In genomic region chr1:78331799-78332198, GRCh38 we compare ENCODE assay signal across 20 cellular contexts.
DNase-seq lines count a peak whose midpoint lies in the region; ATAC-seq and TF ChIP-seq lines count a peak whose summit lies in the region.
"Had no signal": no experiment of that assay in that cellular context is flagged by ENCODE, and none has a peak within 500 bp of the region (broad histone marks: within the 10 kb centered on the region; RNA-seq: fewer than 3 reads in every experiment).

No MANE protein-coding gene starts in this region.

- H3K79me2 ChIP-seq in SK-N-SH (ENCODE audit: insufficient read depth) (no peaks in the 10 kb centered on the region), GM23338 (replicated peaks; ENCODE audit: insufficient read depth) (no peaks in the 10 kb centered on the region), PC-3 (ENCODE audit: low read length) (no peaks in the 10 kb centered on the region)

- no peak for TF ChIP-seq RAD21 in SK-N-SH (IDR thresholded peaks at IDR 0.05; ENCODE audit: low read length)

- DNase-seq in SK-N-SH (no peak), GM23338 (ENCODE audit: low spot score) (no peak), PC-3 (no peak), stomach (no peak), HFFc6 (no peak)
- DNase-seq: AML-193; CD4-positive, alpha-beta T cell; CD8-positive, alpha-beta memory T cell; COR-L47; DMS 273 treated with DMSO at 0.1 percent for 48 hours; DMS153; DMS79 treated with DMSO at 0.1 percent for 48 hours; GF-D8 had no signal

- H3K9me2 ChIP-seq in SK-N-SH (no peaks in the 10 kb centered on the region), GM23338 (ENCODE audit: insufficient read depth) (no peaks in the 10 kb centered on the region), PC-3 (replicated peaks; ENCODE audit: low read length) (no peaks in the 10 kb centered on the region)

- H3K9me3 ChIP-seq in SK-N-SH (no peaks in the 10 kb centered on the region), PC-3 (ENCODE audit: low read length) (no peaks in the 10 kb centered on the region), stomach (peaks cover 0 to 5% (median 0%) of the 10 kb centered on the region in 4 donors)
- H3K9me3 ChIP-seq: A549; BLaER1 treated with 17β-estradiol and CSF1 and Interleukin-3, amounts not matched to agents 10 nM and 100 nM had no signal

- no peaks in the 10 kb centered on the region for H3K36me3 ChIP-seq in SK-N-SH (replicated peaks in 1 of 2; ENCODE audit: control insufficient read depth in 1 of 2, insufficient read depth in 2 of 2, low read length in 1 of 2)
- H3K36me3 ChIP-seq in GM23338 (ENCODE audit: insufficient read depth): no peaks in the 10 kb centered on the region
- no peaks in the 10 kb centered on the region for H3K36me3 ChIP-seq in PC-3 (ENCODE audit: low read depth, low read length)
- H3K36me3 ChIP-seq in stomach: no peaks in the 10 kb centered on the region
- H3K36me3 ChIP-seq: BLaER1 treated with 17β-estradiol and CSF1 and Interleukin-3, amounts not matched to agents 10 nM and 100 nM had no signal

- TF ChIP-seq EP300 in SK-N-SH (IDR thresholded peaks at IDR 0.05; ENCODE audit: borderline replicate concordance in 1 of 2, low read depth in 1 of 2, low read length in 1 of 2): no peak
- TF ChIP-seq EP300 in stomach (IDR thresholded peaks at IDR 0.05): no peak

- no peak for TF ChIP-seq POLR2A in stomach (IDR thresholded peaks at IDR 0.05)

- H3K4me3 ChIP-seq in SK-N-SH (ENCODE audit: low read depth in 2 of 2, low read length in 1 of 2) (no peak overlapping the region), GM23338 (no peak overlapping the region), PC-3 (ENCODE audit: low read length) (no peak overlapping the region), stomach (no peak overlapping the region)
- H3K4me3 ChIP-seq: A549; BLaER1 treated with 17β-estradiol and CSF1 and Interleukin-3, amounts not matched to agents 10 nM and 100 nM had no signal

- H3K4me1 Mint-ChIP-seq in GM23338: no peaks in the 10 kb centered on the region
- H3K4me1 Mint-ChIP-seq in HFFc6 (ENCODE audit: low read depth): peaks cover 18% of the 10 kb centered on the region
- H3K4me1 Mint-ChIP-seq: B cell; CD8-positive, alpha-beta memory T cell had no signal

- POLR2A ChIA-PET in SK-N-SH (lab: Yijun Ruan, JAX) (no interaction called here), PC-3 (lab: Charles Lee; ENCODE audit: unreplicated experiment) (no interaction called here)

- no peaks in the 10 kb centered on the region for H3K4me1 ChIP-seq in SK-N-SH (ENCODE audit: control insufficient read depth in 1 of 2, insufficient read depth in 2 of 2, low read depth in 1 of 2, low read length in 1 of 2)
- no peaks in the 10 kb centered on the region for H3K4me1 ChIP-seq in GM23338 (ENCODE audit: insufficient read depth)
- no peaks in the 10 kb centered on the region for H3K4me1 ChIP-seq in PC-3 (ENCODE audit: insufficient read depth, low read length)
- H3K4me1 ChIP-seq in stomach: peaks cover 0 to 8% (median 0%) of the 10 kb centered on the region in 4 donors
- H3K4me1 ChIP-seq: A549; BLaER1 treated with 17β-estradiol and CSF1 and Interleukin-3, amounts not matched to agents 10 nM and 100 nM had no signal

- no peaks in the 10 kb centered on the region for H3F3A ChIP-seq in SK-N-SH (replicated peaks; ENCODE audit: insufficient read depth)
- H3F3A ChIP-seq in GM23338 (replicated peaks; ENCODE audit: low read depth): no peaks in the 10 kb centered on the region
- no peaks in the 10 kb centered on the region for H3F3A ChIP-seq in PC-3 (ENCODE audit: low read length, unreplicated experiment)

- peak overlapping the region; percentile 36; the same call in 1 of the 2 replicates for H2AFZ ChIP-seq in SK-N-SH (ENCODE audit: low read depth)
- H2AFZ ChIP-seq in GM23338: 0 out of 2 replicates have a peak overlapping the region, but pooled peaks have one; percentile 9
- 0 out of 2 replicates have a peak overlapping the region, but pooled peaks have one; percentile 5 for H2AFZ ChIP-seq in PC-3 (ENCODE audit: low read length)

- no peak overlapping the region for H3K4me2 ChIP-seq in SK-N-SH
- H3K4me2 ChIP-seq in GM23338: no peak overlapping the region
- no peak overlapping the region for H3K4me2 ChIP-seq in PC-3 (ENCODE audit: low read length)
- H3K4me2 ChIP-seq: A549; BLaER1 treated with 17β-estradiol and CSF1 and Interleukin-3, amounts not matched to agents 10 nM and 100 nM had no signal

- CTCF ChIA-PET in SK-N-SH (lab: Yijun Ruan, JAX) (interaction anchor here (1.6 to 2.2 kb wide), 3 partner anchors 10 to 186 kb away, joined by 4 to 11 read pairs (median 5); no protein-coding TSS in a partner anchor), PC-3 (lab: Charles Lee) (no interaction called here)

- H3K27ac ChIP-seq in SK-N-SH (ENCODE audit: low read depth in 2 of 2, low read length in 1 of 2): no peak overlapping the region
- H3K27ac ChIP-seq in GM23338 (ENCODE audit: low read depth): no peak overlapping the region
- H3K27ac ChIP-seq in PC-3 (ENCODE audit: low read length): no peak overlapping the region
- no peak overlapping the region for H3K27ac ChIP-seq in stomach
- H3K27ac ChIP-seq: 22Rv1; A549; BLaER1 treated with 17β-estradiol and CSF1 and Interleukin-3, amounts not matched to agents 10 nM and 100 nM; C4-2B had no signal

- 77% methylated on average over 1 of the region's 1 CpG for WGBS in SK-N-SH (ENCODE audit: low lambda C conversion rate)
- WGBS in stomach, 5 donors: 57 to 86% (median 74%) methylated on average over 1 of the region's 1 CpG

- H3K9me3 Mint-ChIP-seq in GM23338: no peaks in the 10 kb centered on the region
- H3K9me3 Mint-ChIP-seq in HFFc6: no peaks in the 10 kb centered on the region
- H3K9me3 Mint-ChIP-seq: CD4-positive, alpha-beta T cell had no signal

- intact Hi-C loops in PC-3 (cut with micrococcal nuclease): no loop called here
- intact Hi-C loops in stomach (cut with DNase I; ENCODE audit: low total_unique reads): no loop called here

- no peak for TF ChIP-seq CTCF in SK-N-SH (IDR thresholded peaks at IDR 0.05)
- no peak for TF ChIP-seq CTCF in GM23338 (conservative IDR thresholded peaks at IDR 0.05; ENCODE audit: low read depth in 2 of 2)
- no peak for TF ChIP-seq CTCF in PC-3 (conservative IDR thresholded peaks at IDR 0.05; ENCODE audit: low read depth, low read length)
- no peak for TF ChIP-seq CTCF in stomach (IDR thresholded peaks at IDR 0.05)
- TF ChIP-seq CTCF in HFFc6 (IDR thresholded peaks at IDR 0.05): no peak

- H3K27me3 ChIP-seq in SK-N-SH (ENCODE audit: insufficient read depth) (no peaks in the 10 kb centered on the region), GM23338 (ENCODE audit: insufficient read depth) (no peaks in the 10 kb centered on the region), PC-3 (ENCODE audit: low read length) (no peaks in the 10 kb centered on the region), stomach (no peaks in the 10 kb centered on the region)
- H3K27me3 ChIP-seq: BLaER1 treated with 17β-estradiol and CSF1 and Interleukin-3, amounts not matched to agents 10 nM and 100 nM had no signal

- H3K9ac ChIP-seq in SK-N-SH: no peak overlapping the region
- H3K9ac ChIP-seq in PC-3 (ENCODE audit: low read length): no peak overlapping the region
- H3K9ac ChIP-seq: BLaER1 treated with 17β-estradiol and CSF1 and Interleukin-3, amounts not matched to agents 10 nM and 100 nM had no signal

- H3K27me3 Mint-ChIP-seq in GM23338 (ENCODE audit: insufficient read depth, low read depth, poor library complexity) (no peaks in the 10 kb centered on the region), HFFc6 (ENCODE audit: insufficient read depth) (no peaks in the 10 kb centered on the region)

- H4K20me1 ChIP-seq in SK-N-SH (ENCODE audit: insufficient read depth) (no peaks in the 10 kb centered on the region), GM23338 (replicated peaks; ENCODE audit: insufficient read depth) (no peaks in the 10 kb centered on the region), PC-3 (ENCODE audit: low read length) (no peaks in the 10 kb centered on the region)
- H4K20me1 ChIP-seq: BLaER1 treated with 17β-estradiol and CSF1 and Interleukin-3, amounts not matched to agents 10 nM and 100 nM had no signal

- ATAC-seq in SK-N-SH treated with all-trans-retinoic acid at 6 μM for 48 hours: no peak
- ATAC-seq in GM23338: no peak
- no peak for ATAC-seq in PC-3
- no peak for ATAC-seq in GM18909 (IDR thresholded peaks at IDR 0.05; ENCODE audit: poor library complexity, unreplicated experiment)
- ATAC-seq: A549 had no signal

- H3K27ac Mint-ChIP-seq in GM23338 (no peak overlapping the region), HFFc6 (no peak overlapping the region)
- H3K27ac Mint-ChIP-seq: B cell; CD4-positive, alpha-beta T cell; CD8-positive, alpha-beta memory T cell had no signal

- no peaks in the 10 kb centered on the region for H3K36me3 Mint-ChIP-seq in GM23338 (ENCODE audit: low read depth)
- H3K36me3 Mint-ChIP-seq in HFFc6 (ENCODE audit: low read depth): peaks cover 3% of the 10 kb centered on the region; the same call in 1 of the 2 replicates
- H3K36me3 Mint-ChIP-seq: CD8-positive, alpha-beta memory T cell had no signal

- no peak overlapping the region for H3K4me3 Mint-ChIP-seq in GM23338
- H3K4me3 Mint-ChIP-seq in HFFc6: no peak overlapping the region
- H3K4me3 Mint-ChIP-seq: B cell; CD4-positive, alpha-beta T cell; CD8-positive, alpha-beta memory T cell had no signal

- no TSS peak for BruUV-seq in PC-3 (replicated peaks; lab: Mats Ljungman, UMichigan)

TF ChIP-seq in SK-N-SH treated with all-trans-retinoic acid at 6 μM for 48 hours, 23 proteins besides CTCF, POLR2A, EP300 and RAD21 (continues in another document):
- TF ChIP-seq PPARA (CRISPR knock-in tag; IDR thresholded peaks at IDR 0.05; ENCODE audit: borderline replicate concordance) (no peak), CSDC2 (CRISPR knock-in tag; IDR thresholded peaks at IDR 0.05) (no peak)

TF ChIP-seq in GM23338, 12 proteins besides CTCF, POLR2A, EP300 and RAD21 (continues in another document):
- no peak for TF ChIP-seq EZH2phosphoT487 (IDR thresholded peaks at IDR 0.05; ENCODE audit: unreplicated experiment)
- no peak for TF ChIP-seq STAT1 (IDR thresholded peaks at IDR 0.05; ENCODE audit: unreplicated experiment)
- no peak for TF ChIP-seq NANOG (IDR thresholded peaks at IDR 0.05; ENCODE audit: borderline replicate concordance)
- no peak for TF ChIP-seq POLR2AphosphoS5 (IDR thresholded peaks at IDR 0.05; ENCODE audit: low read depth)
- TF ChIP-seq ZNF331 (CRISPR knock-in tag; IDR thresholded peaks at IDR 0.05; ENCODE audit: low read depth): no peak
- no peak for TF ChIP-seq JUNB (IDR thresholded peaks at IDR 0.05; ENCODE audit: unreplicated experiment)
- TF ChIP-seq CREB1 (CRISPR knock-in tag; IDR thresholded peaks at IDR 0.05; ENCODE audit: low read depth): no peak
- TF ChIP-seq, protein P1, sequence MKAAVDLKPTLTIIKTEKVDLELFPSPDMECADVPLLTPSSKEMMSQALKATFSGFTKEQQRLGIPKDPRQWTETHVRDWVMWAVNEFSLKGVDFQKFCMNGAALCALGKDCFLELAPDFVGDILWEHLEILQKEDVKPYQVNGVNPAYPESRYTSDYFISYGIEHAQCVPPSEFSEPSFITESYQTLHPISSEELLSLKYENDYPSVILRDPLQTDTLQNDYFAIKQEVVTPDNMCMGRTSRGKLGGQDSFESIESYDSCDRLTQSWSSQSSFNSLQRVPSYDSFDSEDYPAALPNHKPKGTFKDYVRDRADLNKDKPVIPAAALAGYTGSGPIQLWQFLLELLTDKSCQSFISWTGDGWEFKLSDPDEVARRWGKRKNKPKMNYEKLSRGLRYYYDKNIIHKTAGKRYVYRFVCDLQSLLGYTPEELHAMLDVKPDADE (IDR thresholded peaks at IDR 0.05): no peak
